ENCODE assay signal across 8 cellular contexts in genomic region chr5:102670224-102670836, GRCh38.
DNase-seq lines count a peak whose midpoint lies in the region; ATAC-seq lines count a peak whose summit lies in the region.

No MANE protein-coding gene starts in this region.

- no peak overlapping the region for H3K27ac Mint-ChIP-seq in naive thymus-derived CD8-positive, alpha-beta T cell

- H3K4me3 Mint-ChIP-seq in naive thymus-derived CD8-positive, alpha-beta T cell = no peak overlapping the region

- POLR2A ChIA-PET in naive thymus-derived CD8-positive, alpha-beta T cell (lab: Charles Lee) = no interaction called here

- DNase-seq in AML-193 (lab: John Stamatoyannopoulos, UW) = peak; percentile 17 to 26
- DNase-seq in NCI-H460 (ENCODE audit: extremely low read depth, low read depth) = peak; percentile 20
- peak; percentile 32 for DNase-seq in stimulated activated CD8-positive, alpha-beta memory T cell treated with anti-CD3 and anti-CD28 coated beads, Interleukin-4, amount 100 ng/mL, for 48 hours
- DNase-seq in naive thymus-derived CD8-positive, alpha-beta T cell = no peak

- ATAC-seq in GM19452 (IDR thresholded peaks at IDR 0.05; ENCODE audit: unreplicated experiment) (peak; percentile 64), esophagus mucosa (peak; percentile 42), HG02973 (IDR thresholded peaks at IDR 0.05; ENCODE audit: unreplicated experiment) (no peak), GM18520 (IDR thresholded peaks at IDR 0.05; ENCODE audit: unreplicated experiment) (no peak)
- ATAC-seq in naive thymus-derived CD8-positive, alpha-beta T cell = no peak

- no peaks in the 10 kb centered on the region for H3K36me3 Mint-ChIP-seq in naive thymus-derived CD8-positive, alpha-beta T cell

- peaks cover 0 to 2% (median 0%) of the 10 kb centered on the region in 9 donors for H3K9me3 Mint-ChIP-seq in naive thymus-derived CD8-positive, alpha-beta T cell

- peaks cover 2 to 8% (median 5%) of the 10 kb centered on the region in 5 donors for H3K27me3 Mint-ChIP-seq in naive thymus-derived CD8-positive, alpha-beta T cell

- no peaks in the 10 kb centered on the region for H3K4me1 Mint-ChIP-seq in naive thymus-derived CD8-positive, alpha-beta T cell

Comparison
In these comparisons a context has a peak if more than half of its experiments do, and no peak if none do; other contexts are left out.
1. DNase-seq: peak in AML-193 (2 of 2), NCI-H460 (single experiment) and stimulated activated CD8-positive, alpha-beta memory T cell treated with anti-CD3 and anti-CD28 coated beads, Interleukin-4, amount 100 ng/mL, for 48 hours (single experiment); none in naive thymus-derived CD8-positive, alpha-beta T cell (0 of 10).
2. ATAC-seq: peak in GM19452 (single experiment) and esophagus mucosa (single experiment); none in naive thymus-derived CD8-positive, alpha-beta T cell (0 of 2), HG02973 (single experiment) and GM18520 (single experiment).